Comparison of ENCODE assay signal across 8 cellular contexts in the genomic region with DNA sequence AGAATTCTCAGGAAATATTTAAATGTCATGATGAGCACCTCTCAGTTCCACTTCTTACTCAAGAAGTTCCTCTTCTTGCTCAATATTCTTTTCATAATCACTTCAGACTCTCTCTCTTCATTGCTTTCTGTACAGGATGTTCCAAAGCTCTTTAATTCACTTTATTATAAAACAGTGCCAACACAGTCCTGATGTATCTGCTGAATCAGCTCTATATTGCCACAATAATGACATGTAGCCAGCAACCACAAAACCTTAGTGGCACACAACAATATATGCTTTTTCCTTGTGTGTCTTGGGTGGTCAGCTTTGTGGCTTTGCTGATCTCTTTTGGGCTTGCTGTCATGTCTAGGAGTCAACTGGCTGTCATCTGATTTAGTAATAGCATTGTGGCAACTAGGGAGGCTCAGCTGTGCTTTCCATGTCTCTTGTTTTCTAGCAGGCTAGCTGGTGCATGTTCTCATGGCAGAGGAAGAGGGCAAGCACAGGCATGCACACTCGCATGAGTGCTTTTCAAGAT. TPM values are rescaled to one million over a fixed set of nuclear protein-coding genes. Genes with fewer than 3 reads are reported as not detected.
DNase-seq lines count a peak whose midpoint lies in the region; ATAC-seq and TF ChIP-seq lines count a peak whose summit lies in the region.

No MANE protein-coding gene starts in this region.

- peaks cover 21% of the 10 kb centered on the region for H3K4me1 Mint-ChIP-seq in memory B cell
- peaks cover 2% of the 10 kb centered on the region for H3K4me1 Mint-ChIP-seq in activated CD4-positive, alpha-beta T cell treated with anti-CD3 and anti-CD28 coated beads, Interleukin-2, amount 10 ng/mL, durations not matched to agents 7 days and 5 days

- peak; percentile 92 for DNase-seq in NOMO-1 treated with DMSO at 0.1 percent for 48 hours (lab: John Stamatoyannopoulos, UW; ENCODE audit: unreplicated experiment)
- no peak for DNase-seq in memory B cell (ENCODE audit: low spot score in 2 of 2)
- DNase-seq in erythroblast (lab: John Stamatoyannopoulos, UW) = no peak
- no peak for DNase-seq in activated CD4-positive, alpha-beta T cell treated with anti-CD3 and anti-CD28 coated beads, Interleukin-2, amount 10 ng/mL, durations not matched to agents 7 days and 5 days
- DNase-seq in stimulated activated naive CD4-positive, alpha-beta T cell treated with Interleukin-2 at 50 U/mL for 16 hours (lab: John Stamatoyannopoulos, UW) = no peak

- CTCF ChIA-PET in activated CD4-positive, alpha-beta T cell treated with anti-CD3 and anti-CD28 coated beads, Interleukin-2, amount 10 ng/mL, durations not matched to agents 7 days and 5 days (lab: Charles Lee) = interaction anchor here (0.6 kb wide), 1 partner anchor 37 kb away, joined by 3 read pairs; no protein-coding TSS in a partner anchor

- H3K9me3 Mint-ChIP-seq in memory B cell = peaks cover 2% of the 10 kb centered on the region
- peaks cover 16% of the 10 kb centered on the region for H3K9me3 Mint-ChIP-seq in activated CD4-positive, alpha-beta T cell treated with anti-CD3 and anti-CD28 coated beads, Interleukin-2, amount 10 ng/mL, durations not matched to agents 7 days and 5 days

- ATAC-seq in GM18519 (IDR thresholded peaks at IDR 0.05; ENCODE audit: low FRiP score, unreplicated experiment) (peak; percentile 38), HG02870 (IDR thresholded peaks at IDR 0.05; ENCODE audit: unreplicated experiment) (peak; percentile 81), memory B cell (ENCODE audit: low read depth) (peak; percentile 60), HG03280 (IDR thresholded peaks at IDR 0.05; ENCODE audit: unreplicated experiment) (no peak)

- POLR2A ChIA-PET in activated CD4-positive, alpha-beta T cell treated with anti-CD3 and anti-CD28 coated beads, Interleukin-2, amount 10 ng/mL, durations not matched to agents 7 days and 5 days (lab: Charles Lee) = no interaction called here

- no peaks in the 10 kb centered on the region for H3K27me3 Mint-ChIP-seq in memory B cell
- peaks cover 43% of the 10 kb centered on the region for H3K27me3 Mint-ChIP-seq in activated CD4-positive, alpha-beta T cell treated with anti-CD3 and anti-CD28 coated beads, Interleukin-2, amount 10 ng/mL, durations not matched to agents 7 days and 5 days

- no peak overlapping the region for H3K4me3 Mint-ChIP-seq in memory B cell
- no peak overlapping the region for H3K4me3 Mint-ChIP-seq in activated CD4-positive, alpha-beta T cell treated with anti-CD3 and anti-CD28 coated beads, Interleukin-2, amount 10 ng/mL, durations not matched to agents 7 days and 5 days

- H3K27ac Mint-ChIP-seq in memory B cell = peak overlapping the region; percentile 32
- H3K27ac Mint-ChIP-seq in activated CD4-positive, alpha-beta T cell treated with anti-CD3 and anti-CD28 coated beads, Interleukin-2, amount 10 ng/mL, durations not matched to agents 7 days and 5 days = no peak overlapping the region

- TF ChIP-seq POLR2A in erythroblast (IDR thresholded peaks at IDR 0.05; ENCODE audit: low read length) = no peak

- no peaks in the 10 kb centered on the region for H3K36me3 Mint-ChIP-seq in memory B cell
- no peaks in the 10 kb centered on the region for H3K36me3 Mint-ChIP-seq in activated CD4-positive, alpha-beta T cell treated with anti-CD3 and anti-CD28 coated beads, Interleukin-2, amount 10 ng/mL, durations not matched to agents 7 days and 5 days (ENCODE audit: low read depth)

RNA-seq across cellular contexts. Expression of a gene that starts 52.8 kb away (rescaled TPM):
- 1 to 10 TPM; 2.2 to 2.5 TPM for total RNA-seq in activated CD4-positive, alpha-beta T cell treated with anti-CD3 and anti-CD28 coated beads, Interleukin-2, amount 10 ng/mL, durations not matched to agents 7 days and 5 days
